ENCODE assay signal across 31 cellular contexts in the genomic region with DNA sequence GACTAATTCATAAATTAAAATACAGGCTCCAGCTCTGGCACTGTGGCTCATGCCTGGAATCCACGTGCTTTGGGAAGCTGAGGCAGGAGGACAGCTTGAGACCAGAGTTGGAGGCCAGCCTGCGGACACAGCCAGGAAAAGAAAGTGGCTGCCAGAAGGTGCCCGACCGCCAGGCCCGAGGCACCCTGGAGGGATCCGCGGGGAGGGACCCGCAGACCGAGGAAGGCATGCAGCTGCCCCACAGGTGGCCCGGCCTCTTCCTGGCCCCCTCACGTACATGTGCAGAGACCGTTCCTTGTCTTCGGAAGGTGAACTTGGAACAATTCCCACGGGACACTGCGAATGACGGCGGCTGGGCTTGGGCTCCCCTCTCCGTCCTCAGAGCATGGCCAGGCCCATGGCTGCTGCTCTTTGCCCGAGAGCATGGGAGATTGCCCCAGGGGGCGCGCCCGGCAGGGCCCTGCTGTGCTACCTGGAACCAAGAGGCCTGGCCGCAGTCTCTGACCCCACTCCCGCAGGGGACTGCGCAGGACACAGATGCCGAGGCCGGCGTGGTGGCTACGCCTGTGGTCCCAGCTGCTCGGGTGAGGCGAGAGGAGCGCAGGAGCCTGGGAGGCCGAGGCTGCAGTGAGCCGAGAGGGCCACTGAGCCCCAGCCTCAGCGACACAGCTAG.
"Had no signal": no experiment of that assay in that cellular context is flagged by ENCODE, and none has a peak within 500 bp of the region (broad histone marks: within the 10 kb centered on the region; RNA-seq: fewer than 3 reads in every experiment).

No MANE protein-coding gene starts in this region.

- H3K27ac Mint-ChIP-seq: activated CD4-positive, alpha-beta memory T cell treated with anti-CD3 and anti-CD28 coated beads for 36 hours; activated naive CD4-positive, alpha-beta T cell treated with anti-CD3 and anti-CD28 coated beads, Interleukin-2, amount 10 ng/mL, durations not matched to agents 7 days and 5 days; activated naive CD8-positive, alpha-beta T cell treated with anti-CD3 and anti-CD28 coated beads, Interleukin-2, amount 10 ng/mL, durations not matched to agents 7 days and 5 days; activated T-helper 1 cell treated with anti-CD3 and anti-CD28 coated beads, Interleukin-12 subunit alpha, Interleukin-12 subunit beta, Interleukin-2, Interleukin-4 antibody, amounts not matched to agents 30 ng/mL and 10 ng/mL and 1 ng/mL, durations not matched to agents 14 hours and 24 hours and 36 hours; brain; immature natural killer cell; natural killer cell; stimulated activated memory B cell treated with anti-CD40 and anti-IgM and Interleukin-4, amounts not matched to agents 10 μg/mL and 1 μg/mL and 100 μg/mL, for 72 hours; T-helper 2 cell treated with Interferon-gamma antibody and Interleukin-4, amounts not matched to agents 5 μg/mL and 100 μg/mL, for 36 hours had no signal

- H3K4me1 ChIP-seq: ascending aorta, colonic mucosa, heart left ventricle, neural progenitor cell, suprapubic skin, tibial artery, upper lobe of right lung had no signal

- H3K9me3 Mint-ChIP-seq: activated CD4-positive, alpha-beta memory T cell treated with anti-CD3 and anti-CD28 coated beads for 36 hours; activated naive CD4-positive, alpha-beta T cell treated with anti-CD3 and anti-CD28 coated beads, Interleukin-2, amount 10 ng/mL, durations not matched to agents 7 days and 5 days; activated naive CD8-positive, alpha-beta T cell treated with anti-CD3 and anti-CD28 coated beads, Interleukin-2, amount 10 ng/mL, durations not matched to agents 7 days and 5 days; activated T-helper 1 cell treated with anti-CD3 and anti-CD28 coated beads, Interleukin-12 subunit alpha, Interleukin-12 subunit beta, Interleukin-2, Interleukin-4 antibody, amounts not matched to agents 30 ng/mL and 10 ng/mL and 1 ng/mL, durations not matched to agents 14 hours and 24 hours and 36 hours; immature natural killer cell; natural killer cell; neural progenitor cell; stimulated activated memory B cell treated with anti-CD40 and anti-IgM and Interleukin-4, amounts not matched to agents 10 μg/mL and 1 μg/mL and 100 μg/mL, for 72 hours; T-helper 2 cell treated with Interferon-gamma antibody and Interleukin-4, amounts not matched to agents 5 μg/mL and 100 μg/mL, for 36 hours had no signal

- H3K27ac ChIP-seq: ascending aorta, cardiac muscle cell, colonic mucosa, heart left ventricle, neural progenitor cell, skin epidermis, suprapubic skin, tibial artery, upper lobe of right lung, VCaP had no signal

- H3K9ac ChIP-seq: neural progenitor cell had no signal

- H3K4me3 Mint-ChIP-seq: activated CD4-positive, alpha-beta memory T cell treated with anti-CD3 and anti-CD28 coated beads for 36 hours; activated naive CD4-positive, alpha-beta T cell treated with anti-CD3 and anti-CD28 coated beads, Interleukin-2, amount 10 ng/mL, durations not matched to agents 7 days and 5 days; activated naive CD8-positive, alpha-beta T cell treated with anti-CD3 and anti-CD28 coated beads, Interleukin-2, amount 10 ng/mL, durations not matched to agents 7 days and 5 days; activated T-helper 1 cell treated with anti-CD3 and anti-CD28 coated beads, Interleukin-12 subunit alpha, Interleukin-12 subunit beta, Interleukin-2, Interleukin-4 antibody, amounts not matched to agents 30 ng/mL and 10 ng/mL and 1 ng/mL, durations not matched to agents 14 hours and 24 hours and 36 hours; brain; immature natural killer cell; natural killer cell; neural progenitor cell; stimulated activated memory B cell treated with anti-CD40 and anti-IgM and Interleukin-4, amounts not matched to agents 10 μg/mL and 1 μg/mL and 100 μg/mL, for 72 hours; T-helper 2 cell treated with Interferon-gamma antibody and Interleukin-4, amounts not matched to agents 5 μg/mL and 100 μg/mL, for 36 hours had no signal

- H2AFZ ChIP-seq: neural progenitor cell had no signal

- DNase-seq: activated CD4-positive, alpha-beta memory T cell treated with anti-CD3 and anti-CD28 coated beads for 36 hours; activated CD4-positive, alpha-beta T cell treated with anti-CD3 and anti-CD28 coated beads for 4 hours; activated CD8-positive, alpha-beta memory T cell treated with anti-CD3 and anti-CD28 coated beads, Interleukin-2, amount 50 U/mL, for 4 hours; activated gamma-delta T cell; activated naive CD4-positive, alpha-beta T cell treated with anti-CD3 and anti-CD28 coated beads, Interleukin-2, amount 10 ng/mL, durations not matched to agents 7 days and 5 days; activated naive CD8-positive, alpha-beta T cell treated with anti-CD3 and anti-CD28 coated beads, Interleukin-2, amount 10 ng/mL, durations not matched to agents 7 days and 5 days; activated T-cell treated with anti-CD3 and anti-CD28 coated beads, Interleukin-2, amount 50 U/mL, for 1 hour; cerebellar nuclear complex; colonic mucosa; effector memory CD4-positive, alpha-beta T cell; erythroblast; heart left ventricle; hypothalamus; immature natural killer cell; midbrain; natural killer cell; right cardiac atrium; stimulated activated CD4-positive, alpha-beta T cell treated with anti-CD3 and anti-CD28 coated beads, Interleukin-4, amount 100 ng/mL, for 24 hours; T-helper 1 cell; tibial artery; upper lobe of right lung had no signal

- H3K27me3 ChIP-seq: ascending aorta, cardiac muscle cell, colonic mucosa, heart left ventricle, neural progenitor cell, suprapubic skin, tibial artery, upper lobe of right lung had no signal

- H3K4me2 ChIP-seq: neural progenitor cell had no signal

- H3K4me3 ChIP-seq: ascending aorta, cardiac muscle cell, colonic mucosa, heart left ventricle, neural progenitor cell, skin epidermis, suprapubic skin, tibial artery, upper lobe of right lung had no signal

- H3K4me1 Mint-ChIP-seq: activated naive CD4-positive, alpha-beta T cell treated with anti-CD3 and anti-CD28 coated beads, Interleukin-2, amount 10 ng/mL, durations not matched to agents 7 days and 5 days; activated naive CD8-positive, alpha-beta T cell treated with anti-CD3 and anti-CD28 coated beads, Interleukin-2, amount 10 ng/mL, durations not matched to agents 7 days and 5 days; brain; immature natural killer cell; natural killer cell; stimulated activated memory B cell treated with anti-CD40 and anti-IgM and Interleukin-4, amounts not matched to agents 10 μg/mL and 1 μg/mL and 100 μg/mL, for 72 hours had no signal

- H3K9me3 ChIP-seq: ascending aorta, colonic mucosa, heart left ventricle, suprapubic skin, tibial artery, upper lobe of right lung had no signal

- ATAC-seq: heart left ventricle; natural killer cell; stimulated activated memory B cell treated with anti-CD40 and anti-IgM and Interleukin-4, amounts not matched to agents 10 μg/mL and 1 μg/mL and 100 μg/mL, for 72 hours; upper lobe of right lung had no signal

- H3K36me3 ChIP-seq: ascending aorta, cardiac muscle cell, colonic mucosa, heart left ventricle, neural progenitor cell, suprapubic skin, tibial artery, upper lobe of right lung had no signal
